19 cellular contexts compared by ENCODE assay signal in genomic region chr18:51603111-51603510, GRCh38.
"Had no signal": no experiment of that assay in that cellular context is flagged by ENCODE, and none has a peak within 500 bp of the region (broad histone marks: within the 10 kb centered on the region; RNA-seq: fewer than 3 reads in every experiment).

No MANE protein-coding gene starts in this region.

- H3K27ac ChIP-seq: coronary artery, dorsolateral prefrontal cortex, epithelial cell of prostate, esophagus muscularis mucosa, gastroesophageal sphincter, left ventricle myocardium inferior, lower lobe of right lung, stomach, thoracic aorta, transverse colon had no signal

- H3K9me3 ChIP-seq: esophagus muscularis mucosa, gastroesophageal sphincter, lower lobe of right lung, thoracic aorta, transverse colon had no signal

- ATAC-seq: gastroesophageal sphincter, left cardiac atrium, lower lobe of right lung, sciatic nerve had no signal

- H3K4me1 Mint-ChIP-seq: memory B cell, naive B cell, nephron had no signal

- H3K36me3 ChIP-seq: esophagus muscularis mucosa, gastroesophageal sphincter, left ventricle myocardium inferior, lower lobe of right lung, stomach, thoracic aorta, transverse colon had no signal

- H3K27ac Mint-ChIP-seq: memory B cell, naive B cell, nephron had no signal

- H3K4me3 ChIP-seq: coronary artery, dorsolateral prefrontal cortex, esophagus muscularis mucosa, gastroesophageal sphincter, left ventricle myocardium inferior, lower lobe of right lung, stomach, thoracic aorta, transverse colon had no signal

- H3K36me3 Mint-ChIP-seq: memory B cell had no signal

- H3K27me3 ChIP-seq: dorsolateral prefrontal cortex, esophagus muscularis mucosa, gastroesophageal sphincter, stomach, transverse colon had no signal

- H3K9me3 Mint-ChIP-seq: nephron had no signal

- H3K4me3 Mint-ChIP-seq: memory B cell, naive B cell, nephron had no signal

- H3K4me1 ChIP-seq: esophagus muscularis mucosa, gastroesophageal sphincter, left ventricle myocardium inferior, lower lobe of right lung, stomach, transverse colon had no signal

- DNase-seq: dorsolateral prefrontal cortex; effector memory CD4-positive, alpha-beta T cell; kidney; left cardiac atrium; left ventricle myocardium inferior; lower lobe of right lung; naive B cell; stimulated activated naive CD4-positive, alpha-beta T cell; stomach; substantia nigra; transverse colon had no signal
